15 cellular contexts compared by ENCODE assay signal in the genomic region with DNA sequence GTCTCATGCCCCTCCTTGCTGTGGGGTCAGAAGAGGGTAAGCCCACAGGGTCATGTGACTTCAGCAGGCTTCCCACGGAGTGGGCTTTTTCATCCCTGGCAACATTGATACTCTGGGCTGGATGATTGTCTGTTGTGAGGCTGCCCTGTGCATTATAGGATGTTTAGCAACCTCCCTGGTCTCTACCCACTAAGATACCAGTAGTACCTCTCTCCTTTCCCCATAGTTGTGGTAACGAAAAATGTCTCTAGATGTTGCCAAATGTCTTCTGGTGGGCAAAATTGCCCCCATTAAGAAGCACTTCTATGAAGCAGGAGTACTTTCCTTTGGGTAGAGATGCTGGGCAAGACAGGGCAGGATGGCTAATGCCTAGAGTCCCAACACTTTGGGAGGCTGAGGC.
DNase-seq lines count a peak whose midpoint lies in the region; ATAC-seq and TF ChIP-seq lines count a peak whose summit lies in the region.
"Had no signal": no experiment of that assay in that cellular context is flagged by ENCODE, and none has a peak within 500 bp of the region (broad histone marks: within the 10 kb centered on the region; RNA-seq: fewer than 3 reads in every experiment).

No MANE protein-coding gene starts in this region.

- H3K4me3 ChIP-seq in ACC112 (ENCODE audit: low read depth, low read length) (no peak overlapping the region), OCI-LY1 (ENCODE audit: low read depth, low read length, poor library complexity, severe bottlenecking) (no peak overlapping the region), neuronal stem cell (ENCODE audit: low read length in 2 of 2) (no peak overlapping the region), psoas muscle (no peak overlapping the region)

- no peak overlapping the region for H4K91ac ChIP-seq in neuronal stem cell (ENCODE audit: low read depth, low read length, poor library complexity)

- H3K9me3 Mint-ChIP-seq in activated B cell treated with CpG ODN at 0.5 μM for 24 hours = no peaks in the 10 kb centered on the region
- H3K9me3 Mint-ChIP-seq: CD4-positive, alpha-beta T cell had no signal

- DNase-seq in activated B cell treated with CpG ODN at 0.5 μM for 24 hours = no peak
- DNase-seq in neuronal stem cell (ENCODE audit: low spot score) = no peak
- DNase-seq in psoas muscle = no peak
- DNase-seq in Right ventricle myocardium inferior (ENCODE audit: missing footprints) = no peak
- DNase-seq: CD4-positive, alpha-beta T cell; DMS79 treated with DMSO at 0.1 percent for 48 hours; GF-D8; GOT3; NCI-H146; NCI-H2227 treated with DMSO at 0.1 percent for 48 hours; NCI-H524 treated with DMSO at 0.1 percent for 48 hours had no signal

- H3K9ac ChIP-seq in OCI-LY1 (ENCODE audit: low read length) (no peak overlapping the region), neuronal stem cell (ENCODE audit: low read depth, low read length, poor library complexity) (no peak overlapping the region)

- no peak overlapping the region for H4K8ac ChIP-seq in neuronal stem cell (ENCODE audit: low read depth, low read length)

- H2BK12ac ChIP-seq in neuronal stem cell (ENCODE audit: low read length) = no peak overlapping the region

- no peak overlapping the region for H2BK15ac ChIP-seq in neuronal stem cell (ENCODE audit: low read length)

- no peak overlapping the region for H3K4ac ChIP-seq in neuronal stem cell (ENCODE audit: low read length)

- no peak for ATAC-seq in activated B cell treated with CpG ODN at 0.5 μM for 24 hours (ENCODE audit: low read depth)
- no peak for ATAC-seq in psoas muscle
- no peak for ATAC-seq in HG03520 (IDR thresholded peaks at IDR 0.05; ENCODE audit: unreplicated experiment)
- no peak for ATAC-seq in Right ventricle myocardium inferior

- WGBS in neuronal stem cell (ENCODE audit: extremely low coverage in 2 of 2, insufficient read length in 2 of 2, insufficient replicate concordance in 1 of 2), 2 donors = no CpG with 5 or more reads among the region's 2 CpGs
- WGBS in psoas muscle, 3 donors = 54 to 75% (median 68%) methylated on average over 2 of the region's 2 CpGs

- H3K27ac Mint-ChIP-seq in activated B cell treated with CpG ODN at 0.5 μM for 24 hours = peak overlapping the region; percentile 96
- H3K27ac Mint-ChIP-seq: B cell had no signal

- POLR2A ChIA-PET in activated B cell treated with CpG ODN at 0.5 μM for 24 hours (lab: Charles Lee) = no interaction called here

- H3K9me3 ChIP-seq in OCI-LY1 (ENCODE audit: low read length) = no peaks in the 10 kb centered on the region
- H3K9me3 ChIP-seq in neuronal stem cell (replicated peaks in 1 of 2; ENCODE audit: control insufficient read depth in 2 of 2, insufficient read depth in 1 of 2, low read depth in 1 of 2, low read length in 2 of 2) = no peaks in the 10 kb centered on the region
- H3K9me3 ChIP-seq in psoas muscle = no peaks in the 10 kb centered on the region

- H3K79me2 ChIP-seq in ACC112 (ENCODE audit: control insufficient read depth, insufficient read depth, low read length, unreplicated experiment) = no peaks in the 10 kb centered on the region
- no peaks in the 10 kb centered on the region for H3K79me2 ChIP-seq in OCI-LY1 (ENCODE audit: insufficient read depth, low read length)

- H3K36me3 Mint-ChIP-seq in activated B cell treated with CpG ODN at 0.5 μM for 24 hours (ENCODE audit: low read depth) = no peaks in the 10 kb centered on the region

- H3K4me2 ChIP-seq in OCI-LY1 (ENCODE audit: low read length) (no peak overlapping the region), neuronal stem cell (ENCODE audit: insufficient read depth, low read length, poor library complexity, severe bottlenecking) (no peak overlapping the region)

- H3K36me3 ChIP-seq in ACC112 (ENCODE audit: insufficient read depth, low read length) = no peaks in the 10 kb centered on the region
- no peaks in the 10 kb centered on the region for H3K36me3 ChIP-seq in OCI-LY1 (ENCODE audit: insufficient read depth, low read length)
- no peaks in the 10 kb centered on the region for H3K36me3 ChIP-seq in neuronal stem cell (replicated peaks in 1 of 2; ENCODE audit: control insufficient read depth in 2 of 2, insufficient read depth in 2 of 2, low read length in 2 of 2)
- no peaks in the 10 kb centered on the region for H3K36me3 ChIP-seq in psoas muscle (ENCODE audit: insufficient read depth in 1 of 2, low read depth in 1 of 2)

- no peak overlapping the region for H2BK120ac ChIP-seq in neuronal stem cell (ENCODE audit: low read depth, low read length)

- no peaks in the 10 kb centered on the region for H4K20me1 ChIP-seq in OCI-LY1 (ENCODE audit: insufficient read depth, low read length)

- H2AFZ ChIP-seq in ACC112 (ENCODE audit: low read length, unreplicated experiment) = no peak overlapping the region
- no peak overlapping the region for H2AFZ ChIP-seq in OCI-LY1 (ENCODE audit: low read length)
- H2AFZ ChIP-seq in neuronal stem cell (ENCODE audit: low read length) = no peak overlapping the region

- H3K79me1 ChIP-seq in neuronal stem cell (ENCODE audit: low read depth, low read length) = no peaks in the 10 kb centered on the region

- peak overlapping the region; percentile 14 for H2AK5ac ChIP-seq in neuronal stem cell (ENCODE audit: low read depth, low read length)

- no peak overlapping the region for H3K18ac ChIP-seq in neuronal stem cell (ENCODE audit: low read length)

- H3K27ac ChIP-seq in ACC112 (ENCODE audit: low read depth, low read length) (peak overlapping the region; percentile 100; the same call in 1 of the 2 replicates), OCI-LY1 (ENCODE audit: low read depth, low read length, poor library complexity, severe bottlenecking) (peak overlapping the region; percentile 88), neuronal stem cell (replicated peaks; ENCODE audit: low read length) (no peak overlapping the region), psoas muscle (no peak overlapping the region)

- peaks cover 37% of the 10 kb centered on the region for H3K4me1 ChIP-seq in ACC112 (ENCODE audit: control insufficient read depth, insufficient read depth, low read length, unreplicated experiment)
- H3K4me1 ChIP-seq in OCI-LY1 (ENCODE audit: insufficient read depth, low read length, severe bottlenecking) = peaks cover 51% of the 10 kb centered on the region
- H3K4me1 ChIP-seq in neuronal stem cell (ENCODE audit: control insufficient read depth in 2 of 2, insufficient read depth in 1 of 2, low read depth in 1 of 2, low read length in 2 of 2) = peaks cover 7 to 20% of the 10 kb centered on the region in 2 donors
- H3K4me1 ChIP-seq in psoas muscle = peaks cover 20% of the 10 kb centered on the region

- no peaks in the 10 kb centered on the region for H3K27me3 Mint-ChIP-seq in activated B cell treated with CpG ODN at 0.5 μM for 24 hours
- H3K27me3 Mint-ChIP-seq: B cell; CD4-positive, alpha-beta T cell had no signal

- H3K23ac ChIP-seq in neuronal stem cell (ENCODE audit: low read depth, low read length, poor library complexity) = no peak overlapping the region

- intact Hi-C loops in activated B cell treated with CpG ODN at 0.5 μM for 24 hours (cut with micrococcal nuclease) = loop anchor here (5.0 kb wide), 2 partner anchors 39 to 169 kb away; no protein-coding TSS in a partner anchor
- intact Hi-C loops in psoas muscle (cut with DNase I) = loop anchor here in 1 of 2 donors (5.0 kb wide), 1 partner anchor 89 kb away; no protein-coding TSS in a partner anchor
- intact Hi-C loops in Right ventricle myocardium inferior (cut with DNase I) = loop anchor here (5.0 to 10.0 kb wide), 3 partner anchors 41 to 229 kb away; no protein-coding TSS in a partner anchor

- H3K4me3 Mint-ChIP-seq in activated B cell treated with CpG ODN at 0.5 μM for 24 hours = no peak overlapping the region
- H3K4me3 Mint-ChIP-seq: CD4-positive, alpha-beta T cell had no signal

- H3K27me3 ChIP-seq in ACC112 (ENCODE audit: insufficient read depth, low read length) (no peaks in the 10 kb centered on the region), OCI-LY1 (ENCODE audit: insufficient read depth, low read length) (no peaks in the 10 kb centered on the region), neuronal stem cell (ENCODE audit: control insufficient read depth in 3 of 3, insufficient read depth in 3 of 3, low read depth in 1 of 3, low read length in 3 of 3) (no peaks in the 10 kb centered on the region), psoas muscle (ENCODE audit: insufficient read depth in 3 of 3, low read length in 2 of 3) (no peaks in the 10 kb centered on the region)

- no peak overlapping the region for H2BK5ac ChIP-seq in neuronal stem cell (ENCODE audit: low read length)

- no peak overlapping the region for H3K14ac ChIP-seq in neuronal stem cell (ENCODE audit: low read length)

- CTCF ChIA-PET in activated B cell treated with CpG ODN at 0.5 μM for 24 hours (lab: Charles Lee) = no interaction called here

- TF ChIP-seq CTCF in OCI-LY1 (IDR thresholded peaks at IDR 0.05; ENCODE audit: low read length) = no peak
- TF ChIP-seq CTCF in activated B cell treated with CpG ODN at 0.5 μM for 24 hours (IDR thresholded peaks at IDR 0.05) = no peak
- TF ChIP-seq CTCF in psoas muscle (IDR thresholded peaks at IDR 0.05) = no peak

- no peaks in the 10 kb centered on the region for H3K9me2 ChIP-seq in OCI-LY1 (ENCODE audit: low read depth, low read length)

- no peaks in the 10 kb centered on the region for H3F3A ChIP-seq in OCI-LY1 (ENCODE audit: insufficient read depth, low read length)

- peaks cover 51% of the 10 kb centered on the region for H3K4me1 Mint-ChIP-seq in activated B cell treated with CpG ODN at 0.5 μM for 24 hours

Comparison
In these comparisons a context has a peak if more than half of its experiments do, and no peak if none do; other contexts are left out.
1. H3K27ac ChIP-seq: peak in ACC112 (single experiment) and OCI-LY1 (single experiment); none in neuronal stem cell (single experiment) and psoas muscle (single experiment).